10 cellular contexts compared by ENCODE assay signal in genomic region chr11:102530558-102530957, GRCh38. TPM values are rescaled to one million over a fixed set of nuclear protein-coding genes. Genes with fewer than 3 reads are reported as not detected.
DNase-seq lines count a peak whose midpoint lies in the region; ATAC-seq and TF ChIP-seq lines count a peak whose summit lies in the region.
"Had no signal": no experiment of that assay in that cellular context is flagged by ENCODE, and none has a peak within 500 bp of the region (broad histone marks: within the 10 kb centered on the region; RNA-seq: fewer than 3 reads in every experiment).

A gene with protein sequence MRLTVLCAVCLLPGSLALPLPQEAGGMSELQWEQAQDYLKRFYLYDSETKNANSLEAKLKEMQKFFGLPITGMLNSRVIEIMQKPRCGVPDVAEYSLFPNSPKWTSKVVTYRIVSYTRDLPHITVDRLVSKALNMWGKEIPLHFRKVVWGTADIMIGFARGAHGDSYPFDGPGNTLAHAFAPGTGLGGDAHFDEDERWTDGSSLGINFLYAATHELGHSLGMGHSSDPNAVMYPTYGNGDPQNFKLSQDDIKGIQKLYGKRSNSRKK (minus strand): TSS chr11:102530747. CDS start chr11:102530700, 47 bp downstream.

- WGBS in sigmoid colon, 2 donors = 35 to 45% methylated on average over 8 of the region's 8 CpGs

- H3K4me3 ChIP-seq in sigmoid colon = no peak within 1 kb of the TSS
- H3K4me3 ChIP-seq: skin epidermis had no signal

- TF ChIP-seq POLR2A in sigmoid colon (IDR thresholded peaks at IDR 0.05) = no peak

- no peaks in the 10 kb centered on the region for H3K9me3 ChIP-seq in CD4-positive, alpha-beta T cell (ENCODE audit: control insufficient read depth, low read length)
- no peaks in the 10 kb centered on the region for H3K9me3 ChIP-seq in sigmoid colon

- no peaks in the 10 kb centered on the region for H3K36me3 Mint-ChIP-seq in CD4-positive, alpha-beta T cell (ENCODE audit: low read depth)
- no peaks in the 10 kb centered on the region for H3K36me3 Mint-ChIP-seq in WTC11

- H3K4me1 Mint-ChIP-seq in CD4-positive, alpha-beta T cell (ENCODE audit: low read depth) = no peaks in the 10 kb centered on the region
- H3K4me1 Mint-ChIP-seq in WTC11 = no peaks in the 10 kb centered on the region

- H3K27me3 ChIP-seq in CD4-positive, alpha-beta T cell (ENCODE audit: control insufficient read depth, insufficient read depth, low read length) = no peaks in the 10 kb centered on the region
- no peaks in the 10 kb centered on the region for H3K27me3 ChIP-seq in sigmoid colon

- H3K4me1 ChIP-seq in sigmoid colon = no peaks in the 10 kb centered on the region

- H3K4me3 Mint-ChIP-seq in CD4-positive, alpha-beta T cell = peak within 1 kb of the TSS; percentile 16
- H3K4me3 Mint-ChIP-seq in WTC11 = no peak within 1 kb of the TSS

- no peaks in the 10 kb centered on the region for H3K9me3 Mint-ChIP-seq in CD4-positive, alpha-beta T cell
- peaks cover 4% of the 10 kb centered on the region; the same call in 1 of the 2 replicates for H3K9me3 Mint-ChIP-seq in WTC11

- H3K27ac ChIP-seq in CD4-positive, alpha-beta T cell (ENCODE audit: low read depth, low read length) = no peak within 1 kb of the TSS
- H3K27ac ChIP-seq in sigmoid colon = no peak within 1 kb of the TSS

- no peak for TF ChIP-seq EP300 in sigmoid colon (IDR thresholded peaks at IDR 0.05)

- no peak for DNase-seq in CD4-positive, alpha-beta T cell
- no peak for DNase-seq in WTC11 (ENCODE audit: low spot score)
- DNase-seq in kidney tubule cell (ENCODE audit: low spot score) = peak; percentile 96
- no peak for DNase-seq in activated CD4-positive, CD25-positive, alpha-beta regulatory T cell (lab: John Stamatoyannopoulos, UW)
- DNase-seq in HuH-7.5 (ENCODE audit: low spot score) = no peak
- no peak for DNase-seq in sigmoid colon

- TF ChIP-seq CTCF in CD4-positive, alpha-beta T cell (IDR thresholded peaks at IDR 0.05) = no peak
- no peak for TF ChIP-seq CTCF in WTC11 (IDR thresholded peaks at IDR 0.05)
- no peak for TF ChIP-seq CTCF in sigmoid colon (IDR thresholded peaks at IDR 0.05)

- CTCF ChIA-PET in CD4-positive, alpha-beta T cell (lab: Charles Lee) = no interaction called here
- CTCF ChIA-PET in WTC11 (lab: Charles Lee) = interaction anchor here (1.4 kb wide), 1 partner anchor 82 kb away, joined by 4 read pairs; no protein-coding TSS in a partner anchor

- no peak for ATAC-seq in CD4-positive, alpha-beta T cell (ENCODE audit: poor library complexity)
- ATAC-seq in HG02981 (IDR thresholded peaks at IDR 0.05; ENCODE audit: unreplicated experiment) = peak; percentile 58
- peak; percentile 77 for ATAC-seq in WTC11
- no peak for ATAC-seq in HG03097 (IDR thresholded peaks at IDR 0.05; ENCODE audit: low FRiP score, unreplicated experiment)

- H3K27ac Mint-ChIP-seq in CD4-positive, alpha-beta T cell = no peak within 1 kb of the TSS
- H3K27ac Mint-ChIP-seq in WTC11 = no peak within 1 kb of the TSS

- POLR2A ChIA-PET in CD4-positive, alpha-beta T cell (lab: Charles Lee) = no interaction called here
- POLR2A ChIA-PET in WTC11 (lab: Charles Lee) = no interaction called here

- peaks cover 7% of the 10 kb centered on the region for H3K27me3 Mint-ChIP-seq in CD4-positive, alpha-beta T cell
- H3K27me3 Mint-ChIP-seq in WTC11 (ENCODE audit: low read depth) = no peaks in the 10 kb centered on the region

- no peaks in the 10 kb centered on the region for H3K36me3 ChIP-seq in sigmoid colon

- intact Hi-C loops in CD4-positive, alpha-beta T cell (cut with DNase I, micrococcal nuclease) = no loop called here
- intact Hi-C loops in sigmoid colon (cut with DNase I) = no loop called here

TF ChIP-seq in WTC11, 78 proteins besides CTCF, POLR2A, EP300 and RAD21:
- TF ChIP-seq, protein P1, sequence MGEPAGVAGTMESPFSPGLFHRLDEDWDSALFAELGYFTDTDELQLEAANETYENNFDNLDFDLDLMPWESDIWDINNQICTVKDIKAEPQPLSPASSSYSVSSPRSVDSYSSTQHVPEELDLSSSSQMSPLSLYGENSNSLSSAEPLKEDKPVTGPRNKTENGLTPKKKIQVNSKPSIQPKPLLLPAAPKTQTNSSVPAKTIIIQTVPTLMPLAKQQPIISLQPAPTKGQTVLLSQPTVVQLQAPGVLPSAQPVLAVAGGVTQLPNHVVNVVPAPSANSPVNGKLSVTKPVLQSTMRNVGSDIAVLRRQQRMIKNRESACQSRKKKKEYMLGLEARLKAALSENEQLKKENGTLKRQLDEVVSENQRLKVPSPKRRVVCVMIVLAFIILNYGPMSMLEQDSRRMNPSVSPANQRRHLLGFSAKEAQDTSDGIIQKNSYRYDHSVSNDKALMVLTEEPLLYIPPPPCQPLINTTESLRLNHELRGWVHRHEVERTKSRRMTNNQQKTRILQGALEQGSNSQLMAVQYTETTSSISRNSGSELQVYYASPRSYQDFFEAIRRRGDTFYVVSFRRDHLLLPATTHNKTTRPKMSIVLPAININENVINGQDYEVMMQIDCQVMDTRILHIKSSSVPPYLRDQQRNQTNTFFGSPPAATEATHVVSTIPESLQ (CRISPR knock-in tag; IDR thresholded peaks at IDR 0.05) = no peak
- TF ChIP-seq ZNF317 (CRISPR knock-in tag; IDR thresholded peaks at IDR 0.05; ENCODE audit: borderline replicate concordance, low read depth) = peak; percentile 67; the same call in 1 of the 2 replicates

RNA-seq across cellular contexts. Expression of the gene that starts here (rescaled TPM):
- total RNA-seq in CD4-positive, alpha-beta T cell = not detected
- total RNA-seq in WTC11 (2021) (0.23 to 0.50 TPM (median 0.48 TPM) in 3 replicates), sigmoid colon (not detected)
- 10 to 100 TPM in 1 of 3 donors, not detected in 2; 11.8 TPM for polyA plus RNA-seq in sigmoid colon
- total RNA-seq: T-helper 2 cell treated with Interferon-gamma antibody and Interleukin-4, amounts not matched to agents 100 ng/mL and 5 ng/mL, for 36 hours had no signal

Comparison
In these comparisons a context has a peak if more than half of its experiments do, and no peak if none do; other contexts are left out.
1. Peak in ATAC-seq in WTC11; RNA of the gene not detected or under 1 TPM.